ENCODE assay signal across 8 cellular contexts in the genomic region with DNA sequence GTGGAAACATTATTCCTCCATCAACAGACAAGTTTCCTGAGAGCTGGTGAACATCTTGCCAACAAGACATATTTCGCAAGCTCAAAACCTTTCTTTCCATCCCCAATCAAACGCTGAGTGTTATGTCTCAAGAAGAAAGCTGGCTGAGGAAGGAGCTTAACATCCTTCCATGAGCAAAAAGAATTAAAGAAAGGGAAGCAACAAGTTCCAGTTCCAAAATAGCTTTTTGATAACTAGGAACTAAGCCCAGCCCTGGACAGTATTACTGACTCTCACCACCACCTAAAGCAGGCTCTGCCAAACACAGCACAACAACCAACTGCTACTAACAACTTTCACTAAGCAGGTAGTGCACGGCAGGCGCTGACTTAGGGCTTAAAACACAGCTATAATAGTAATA. TPM values are rescaled to one million over a fixed set of nuclear protein-coding genes. Genes with fewer than 3 reads are reported as not detected.
DNase-seq lines count a peak whose midpoint lies in the region; TF ChIP-seq lines count a peak whose summit lies in the region.
"Had no signal": no experiment of that assay in that cellular context is flagged by ENCODE, and none has a peak within 500 bp of the region (broad histone marks: within the 10 kb centered on the region; RNA-seq: fewer than 3 reads in every experiment).

No MANE protein-coding gene starts in this region.

- peaks cover 34% of the 10 kb centered on the region for H3K4me1 ChIP-seq in thymus (ENCODE audit: control insufficient read depth, insufficient read depth, low read length)

- H3K36me3 ChIP-seq in thymus (ENCODE audit: control insufficient read depth, insufficient read depth), result peaks cover 5% of the 10 kb centered on the region

- no peak overlapping the region for H3K4me3 ChIP-seq in thymus (ENCODE audit: low read length)
- H3K4me3 ChIP-seq: SJCRH30 had no signal

- H3K27ac ChIP-seq in thymus (ENCODE audit: low read depth), result peak overlapping the region; percentile 46
- H3K27ac ChIP-seq: SJCRH30 had no signal

- H3K27me3 ChIP-seq in thymus (ENCODE audit: control insufficient read depth, insufficient read depth), result no peaks in the 10 kb centered on the region
- H3K27me3 ChIP-seq: SJCRH30 had no signal

- peaks cover 77% of the 10 kb centered on the region for H3K4me1 Mint-ChIP-seq in brain

- H3K27me3 Mint-ChIP-seq in brain, result no peaks in the 10 kb centered on the region

- no peaks in the 10 kb centered on the region for H3K9me3 ChIP-seq in thymus (ENCODE audit: control insufficient read depth)
- H3K9me3 ChIP-seq: SJCRH30 had no signal

- peaks cover 6% of the 10 kb centered on the region for H3K36me3 Mint-ChIP-seq in brain

- 77% methylated on average over 4 of the region's 4 CpGs for WGBS in thymus

- no peak for TF ChIP-seq CTCF in brain (conservative IDR thresholded peaks at IDR 0.05)

- H3K9me3 Mint-ChIP-seq in brain, result no peaks in the 10 kb centered on the region

- peak; percentile 91 for DNase-seq in MV-4-11 (lab: John Stamatoyannopoulos, UW)
- DNase-seq in medulla oblongata (ENCODE audit: extremely low spot score), result peak; percentile 85
- DNase-seq in EL, result no peak
- no peak for DNase-seq in dermis blood vessel endothelial cell
- no peak for DNase-seq in NCI-H146 treated with DMSO at 0.1 percent for 48 hours (lab: John Stamatoyannopoulos, UW; ENCODE audit: unreplicated experiment)
- DNase-seq: SJCRH30 had no signal

- H3K4me3 Mint-ChIP-seq in brain, result peak overlapping the region in 1 of 5 experiments; percentile 41

- H3K27ac Mint-ChIP-seq in brain, result peak overlapping the region in 3 of 5 experiments; percentile 37 to 94 (median 48)

RNA-seq across cellular contexts. Expression of a gene that starts 50.2 kb away (rescaled TPM):
- polyA plus RNA-seq in brain (ENCODE audit: insufficient read depth, low read depth, low replicate concordance) (495 TPM), thymus (255 TPM)
- 160 and 165 TPM in 2 replicates for total RNA-seq in dermis blood vessel endothelial cell

Comparison
In these comparisons a context has a peak if more than half of its experiments do, and no peak if none do; other contexts are left out.
1. DNase-seq: peak in MV-4-11 (single experiment) and medulla oblongata (single experiment); none in EL (single experiment), dermis blood vessel endothelial cell (single experiment) and NCI-H146 treated with DMSO at 0.1 percent for 48 hours (single experiment).